Comparison of ENCODE assay signal across 23 cellular contexts in the genomic region with DNA sequence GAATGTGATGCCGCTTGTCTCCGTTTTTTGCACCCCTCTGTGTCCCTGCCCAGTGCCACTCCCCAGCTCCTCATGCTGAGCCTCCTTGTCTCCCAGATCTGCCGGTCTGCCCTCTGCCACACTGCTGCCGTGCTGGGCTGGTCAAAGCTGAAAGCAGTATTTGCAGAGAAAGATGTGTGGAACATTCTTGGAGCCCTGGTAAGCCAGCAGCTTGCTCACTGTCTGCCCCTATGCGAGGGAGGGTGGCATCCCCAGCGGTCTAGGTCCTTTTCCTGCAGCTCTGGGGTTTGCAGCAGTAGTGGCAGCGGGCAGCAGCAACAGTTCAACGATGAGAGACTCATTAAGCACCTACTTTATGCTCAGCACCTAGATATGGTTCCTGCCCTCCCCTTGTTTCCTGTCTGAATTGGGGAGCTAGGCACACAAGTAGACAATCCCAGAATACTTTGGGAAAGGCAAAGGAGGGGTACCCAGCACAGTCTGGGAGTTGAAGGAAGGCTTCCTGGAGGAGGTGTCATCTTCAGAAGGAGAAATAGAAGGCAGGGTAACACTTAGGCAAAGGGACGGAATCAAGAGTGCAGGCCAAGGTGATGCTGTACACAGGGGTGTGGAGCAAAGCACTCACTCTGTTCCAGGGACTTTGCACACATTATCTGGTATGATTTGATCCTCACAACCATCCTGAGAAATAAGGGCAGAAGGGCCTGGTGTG.
DNase-seq lines count a peak whose midpoint lies in the region; ATAC-seq, FAIRE-seq and TF ChIP-seq lines count a peak whose summit lies in the region.
"Had no signal": no experiment of that assay in that cellular context is flagged by ENCODE, and none has a peak within 500 bp of the region (broad histone marks: within the 10 kb centered on the region; RNA-seq: fewer than 3 reads in every experiment).

No MANE protein-coding gene starts in this region.

- H3K79me2 ChIP-seq in K562 (ENCODE audit: control insufficient read depth, insufficient read depth, low read length) (no peaks in the 10 kb centered on the region), neural progenitor cell (ENCODE audit: low read depth) (no peaks in the 10 kb centered on the region)

- 0% methylated on average over 9 of the region's 9 CpGs for WGBS in K562 (ENCODE audit: insufficient coverage, low coverage, missing lambda C conversion rate)

- H3K9me3 ChIP-seq in K562 (replicated peaks; ENCODE audit: control insufficient read depth, insufficient read depth, low read depth, low read length) (no peaks in the 10 kb centered on the region), neural progenitor cell (ENCODE audit: low read depth) (no peaks in the 10 kb centered on the region), tibial artery (no peaks in the 10 kb centered on the region)
- H3K9me3 ChIP-seq: BLaER1 treated with 17β-estradiol and CSF1 and Interleukin-3, amounts not matched to agents 10 nM and 100 nM; SJSA1 had no signal

- H3K36me3 ChIP-seq in K562 (ENCODE audit: control insufficient read depth, insufficient read depth, low read length) = no peaks in the 10 kb centered on the region
- no peaks in the 10 kb centered on the region for H3K36me3 ChIP-seq in neural progenitor cell
- no peaks in the 10 kb centered on the region for H3K36me3 ChIP-seq in tibial artery
- H3K36me3 ChIP-seq: BLaER1 treated with 17β-estradiol and CSF1 and Interleukin-3, amounts not matched to agents 10 nM and 100 nM; SJSA1 had no signal

- in situ Hi-C loops in K562 (cut with MboI) = no loop called here

- H3K4me3 Mint-ChIP-seq in neural progenitor cell = no peak overlapping the region
- H3K4me3 Mint-ChIP-seq: CD8-positive, alpha-beta memory T cell had no signal

- intact Hi-C loops in K562 (cut with micrococcal nuclease) (no loop called here), tibial artery (cut with DNase I; ENCODE audit: low total_unique reads) (no loop called here)

- H3K4me3 ChIP-seq in K562 = no peak overlapping the region
- no peak overlapping the region for H3K4me3 ChIP-seq in neural progenitor cell
- no peak overlapping the region for H3K4me3 ChIP-seq in tibial artery
- H3K4me3 ChIP-seq: BLaER1 treated with 17β-estradiol and CSF1 and Interleukin-3, amounts not matched to agents 10 nM and 100 nM; PC-9; SJSA1 had no signal

- no peak for TF ChIP-seq CTCF in K562 (IDR thresholded peaks at IDR 0.05 in 2 of 3, conservative IDR thresholded peaks at IDR 0.05 in 1 of 3; ENCODE audit: insufficient read depth in 2 of 3, low read depth in 1 of 3, low read length in 3 of 3)
- TF ChIP-seq CTCF in neural progenitor cell (IDR thresholded peaks at IDR 0.05) = no peak
- no peak for TF ChIP-seq CTCF in tibial artery (IDR thresholded peaks at IDR 0.05)

- peaks cover 4% of the 10 kb centered on the region for H3F3A ChIP-seq in neural progenitor cell (ENCODE audit: low read depth)

- H4K20me1 ChIP-seq in K562 (replicated peaks; ENCODE audit: control insufficient read depth, insufficient read depth, low read length) = peaks cover 16% of the 10 kb centered on the region; the same call in 1 of the 2 replicates
- H4K20me1 ChIP-seq in neural progenitor cell (ENCODE audit: low read depth) = no peaks in the 10 kb centered on the region
- H4K20me1 ChIP-seq: BLaER1 treated with 17β-estradiol and CSF1 and Interleukin-3, amounts not matched to agents 10 nM and 100 nM had no signal

- H3K4me2 ChIP-seq in K562 (ENCODE audit: insufficient read depth, low read length) (no peak overlapping the region), neural progenitor cell (peak overlapping the region; percentile 11)
- H3K4me2 ChIP-seq: PC-9 had no signal

- TF ChIP-seq RAD21 in K562 (CRISPR knock-in tag; conservative IDR thresholded peaks at IDR 0.05 in 1 of 2, IDR thresholded peaks at IDR 0.05 in 1 of 2) = no peak

- H3K4me1 ChIP-seq in K562 (replicated peaks in 1 of 2; ENCODE audit: control insufficient read depth in 2 of 2, insufficient read depth in 2 of 2, low read length in 2 of 2) (no peaks in the 10 kb centered on the region), neural progenitor cell (peaks cover 12% of the 10 kb centered on the region), tibial artery (no peaks in the 10 kb centered on the region)
- H3K4me1 ChIP-seq: SJSA1 had no signal

- H3K27me3 Mint-ChIP-seq in neural progenitor cell (ENCODE audit: insufficient read depth, low read depth) = peaks cover 8% of the 10 kb centered on the region

- FAIRE-seq in K562 (lab: Jason Lieb, UNC) = no peak
- FAIRE-seq: H54, HTR-8/SVneo had no signal

- DNase-seq in activated effector memory CD4-positive, alpha-beta T cell treated with anti-CD3 and anti-CD28 coated beads, Interleukin-2, amount 50 U/mL, for 16 hours = peak; percentile 38
- no peak for DNase-seq in activated effector memory CD4-positive, alpha-beta T cell treated with Interleukin-2 at 50 U/mL for 16 hours
- DNase-seq in K562 (ENCODE audit: extremely low read depth in 1 of 4, low spot score in 3 of 4) (no peak), neural progenitor cell (ENCODE audit: low spot score) (no peak), NCI-H1105 (lab: John Stamatoyannopoulos, UW) (no peak), activated T-cell treated with anti-CD3 and anti-CD28 coated beads for 4 hours (no peak), tibial artery (no peak)
- DNase-seq: CD8-positive, alpha-beta memory T cell; DMS79 treated with DMSO at 0.1 percent for 48 hours; GDM1; NCI-H1417 treated with DMSO at 0.1 percent for 48 hours; NCI-H1930; NCI-H69; PC-9; SW 1271 had no signal

- H3K9ac ChIP-seq in K562 (ENCODE audit: insufficient read depth in 1 of 2, low read depth in 2 of 2, low read length in 2 of 2) (no peak overlapping the region), neural progenitor cell (no peak overlapping the region)
- H3K9ac ChIP-seq: BLaER1 treated with 17β-estradiol and CSF1 and Interleukin-3, amounts not matched to agents 10 nM and 100 nM had no signal

- no peaks in the 10 kb centered on the region for H3K36me3 Mint-ChIP-seq in neural progenitor cell
- H3K36me3 Mint-ChIP-seq: CD8-positive, alpha-beta memory T cell; IgD-negative memory B cell had no signal

- H3K27me3 ChIP-seq in K562 (ENCODE audit: control insufficient read depth in 2 of 2, insufficient read depth in 2 of 2, low read length in 2 of 2) = peaks cover 57 to 81% of the 10 kb centered on the region in 2 experiments
- no peaks in the 10 kb centered on the region for H3K27me3 ChIP-seq in neural progenitor cell
- H3K27me3 ChIP-seq in tibial artery = peaks cover 0 to 5% of the 10 kb centered on the region in 2 donors
- H3K27me3 ChIP-seq: BLaER1 treated with 17β-estradiol and CSF1 and Interleukin-3, amounts not matched to agents 10 nM and 100 nM; SJSA1 had no signal

- ATAC-seq in K562 = no peak
- no peak for ATAC-seq in GM19035 (IDR thresholded peaks at IDR 0.05; ENCODE audit: unreplicated experiment)

- H3K9me1 ChIP-seq in K562 (ENCODE audit: control insufficient read depth, insufficient read depth, low read length) = no peaks in the 10 kb centered on the region

- POLR2A ChIA-PET in K562 (lab: Yijun Ruan, JAX) = interaction anchor here (0.7 kb wide), 1 partner anchor 8 kb away, joined by 3 read pairs; no protein-coding TSS in a partner anchor

- peaks cover 23% of the 10 kb centered on the region for H3K4me1 Mint-ChIP-seq in neural progenitor cell

- no peak for TF ChIP-seq POLR2A in K562 (conservative IDR thresholded peaks at IDR 0.05)

- no peaks in the 10 kb centered on the region for H3K9me3 Mint-ChIP-seq in neural progenitor cell
- H3K9me3 Mint-ChIP-seq: CD8-positive, alpha-beta memory T cell; IgD-negative memory B cell had no signal

- H3K27ac Mint-ChIP-seq in neural progenitor cell = peak overlapping the region; percentile 40
- H3K27ac Mint-ChIP-seq: CD8-positive, alpha-beta memory T cell; IgD-negative memory B cell had no signal

- TF ChIP-seq EP300 in K562 (IDR thresholded peaks at IDR 0.05; ENCODE audit: low read length) = no peak

- no peak overlapping the region for H3K27ac ChIP-seq in K562 (ENCODE audit: extremely low read depth, low read depth, low read length)
- H3K27ac ChIP-seq in neural progenitor cell = no peak overlapping the region
- H3K27ac ChIP-seq in tibial artery = no peak overlapping the region
- H3K27ac ChIP-seq: 22Rv1; BLaER1 treated with 17β-estradiol and CSF1 and Interleukin-3, amounts not matched to agents 10 nM and 100 nM; HL-60; PC-9; SJSA1 had no signal

- no TSS peak for BruUV-seq in K562 (replicated peaks; lab: Mats Ljungman, UMichigan)

- CTCF ChIA-PET in K562 (lab: Yijun Ruan, JAX; ENCODE audit: low intra/inter-chr PET ratio) = no interaction called here

- H2AFZ ChIP-seq in K562 (ENCODE audit: low read depth, low read length) (no peak overlapping the region), neural progenitor cell (replicated peaks) (no peak overlapping the region)
- H2AFZ ChIP-seq: PC-9 had no signal

TF ChIP-seq in K562, 482 proteins besides CTCF, POLR2A, EP300 and RAD21:
- peak; percentile 85 for TF ChIP-seq ZFP36 (IDR thresholded peaks at IDR 0.05; ENCODE audit: low read depth, low read length, partially characterized antibody)
- TF ChIP-seq ILK (tag; IDR thresholded peaks at IDR 0.05; ENCODE audit: borderline replicate concordance, low read depth) = no peak
TF ChIP-seq in K562: peak in this region for 1.
